Comparison of ENCODE assay signal across 27 cellular contexts in the genomic region with DNA sequence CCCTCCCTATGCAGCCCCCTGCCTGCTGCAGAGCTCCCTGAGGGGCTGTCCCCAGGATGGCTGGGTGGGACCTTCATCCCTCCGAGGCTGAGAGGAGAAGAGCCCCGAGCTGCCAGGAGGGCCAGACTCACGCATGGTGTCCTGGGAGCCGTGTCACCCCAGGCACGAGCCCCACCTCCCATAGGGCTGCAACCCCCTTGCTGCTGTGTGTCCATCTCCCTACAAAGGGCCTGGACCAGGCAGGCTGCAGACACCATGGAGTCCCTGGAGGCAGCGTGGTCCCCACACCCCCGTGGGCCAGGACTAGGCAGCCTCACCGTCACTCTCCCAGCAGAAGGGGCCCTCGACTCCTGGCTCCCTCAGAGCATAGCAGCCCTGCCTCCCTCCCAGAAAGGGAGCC. TPM values are rescaled to one million over a fixed set of nuclear protein-coding genes. Genes with fewer than 3 reads are reported as not detected.
A peak's percentile ranks its signal among the peaks of the same experiment; 100 is the strongest.
DNase-seq lines count a peak whose midpoint lies in the region; ATAC-seq and TF ChIP-seq lines count a peak whose summit lies in the region.
"Had no signal": no experiment of that assay in that cellular context is flagged by ENCODE, and none has a peak within 500 bp of the region (broad histone marks: within the 10 kb centered on the region; RNA-seq: fewer than 3 reads in every experiment).

No MANE protein-coding gene starts in this region.

- no TSS peak for BruUV-seq in IMR-90 (replicated peaks; lab: Mats Ljungman, UMichigan)

- H2BK12ac ChIP-seq in neuronal stem cell (ENCODE audit: low read length): no peak overlapping the region

- no peak overlapping the region for H4K5ac ChIP-seq in IMR-90 (ENCODE audit: low read depth, low read length)

- H3K23ac ChIP-seq in IMR-90 (ENCODE audit: low read depth, low read length) (no peak overlapping the region), neuronal stem cell (ENCODE audit: low read depth, low read length, poor library complexity) (peak overlapping the region; percentile 65)

- no peak for DNase-seq in DND-41
- DNase-seq in IMR-90: no peak
- no peak for DNase-seq in endothelial cell (ENCODE audit: low spot score)
- no peak for DNase-seq in neuronal stem cell (ENCODE audit: low spot score)
- DNase-seq in medulla oblongata (ENCODE audit: extremely low spot score): no peak
- no peak for DNase-seq in stimulated activated naive CD4-positive, alpha-beta T cell (lab: John Stamatoyannopoulos, UW)
- DNase-seq: ACHN; activated CD4-positive, alpha-beta T cell treated with anti-CD3 and anti-CD28 coated beads for 48 hours; activated effector memory CD4-positive, alpha-beta T cell treated with Interleukin-2 at 50 U/mL for 16 hours; aorta; CD8-positive, alpha-beta T cell; cortex of kidney; effector memory CD8-positive, alpha-beta T cell; HFFc6; KBM-7; natural killer cell; NCI-H1105; NCI-H187 treated with DMSO at 0.1 percent for 48 hours; NCI-H2171; NCI-H82; thyroid gland had no signal

- H3K4me1 ChIP-seq in DND-41 (ENCODE audit: insufficient read depth, low read length) (no peaks in the 10 kb centered on the region), IMR-90 (ENCODE audit: control insufficient read depth, insufficient read depth, low read length) (no peaks in the 10 kb centered on the region), neuronal stem cell (ENCODE audit: control insufficient read depth in 2 of 2, insufficient read depth in 1 of 2, low read depth in 1 of 2, low read length in 2 of 2) (peaks cover 0 to 11% of the 10 kb centered on the region in 2 donors)
- H3K4me1 ChIP-seq: thyroid gland had no signal

- H3K36me3 ChIP-seq in DND-41 (ENCODE audit: insufficient read depth, low read length): peaks cover 45% of the 10 kb centered on the region
- H3K36me3 ChIP-seq in IMR-90 (ENCODE audit: control insufficient read depth, insufficient read depth, low read length): peaks cover 34% of the 10 kb centered on the region
- peaks cover 34 to 51% of the 10 kb centered on the region in 2 donors for H3K36me3 ChIP-seq in neuronal stem cell (replicated peaks in 1 of 2; ENCODE audit: control insufficient read depth in 2 of 2, insufficient read depth in 2 of 2, low read length in 2 of 2)

- no peaks in the 10 kb centered on the region for H3K79me1 ChIP-seq in IMR-90 (ENCODE audit: low read depth in 1 of 2, low read length in 2 of 2)
- H3K79me1 ChIP-seq in neuronal stem cell (ENCODE audit: low read depth, low read length): peaks cover 17% of the 10 kb centered on the region

- H3K4me2 ChIP-seq in DND-41 (ENCODE audit: insufficient read depth, low read length) (no peak overlapping the region), IMR-90 (ENCODE audit: low read depth, low read length) (no peak overlapping the region), neuronal stem cell (ENCODE audit: insufficient read depth, low read length, poor library complexity, severe bottlenecking) (no peak overlapping the region)

- TF ChIP-seq RAD21 in IMR-90 (IDR thresholded peaks at IDR 0.05; ENCODE audit: low read length): no peak

- H3K4me1 Mint-ChIP-seq in endothelial cell (ENCODE audit: unreplicated experiment): no peaks in the 10 kb centered on the region
- H3K4me1 Mint-ChIP-seq: B cell; stimulated activated memory B cell treated with anti-CD40 and anti-IgM and Interleukin-4, amounts not matched to agents 10 μg/mL and 1 μg/mL and 100 μg/mL, for 72 hours had no signal

- peak overlapping the region; percentile 9 for H2AK9ac ChIP-seq in IMR-90 (replicated peaks; ENCODE audit: low read depth, low read length, poor library complexity)

- peaks cover 45% of the 10 kb centered on the region for H4K20me1 ChIP-seq in DND-41 (ENCODE audit: insufficient read depth, low read length)
- no peaks in the 10 kb centered on the region for H4K20me1 ChIP-seq in IMR-90 (ENCODE audit: insufficient read depth, low read length)

- H3K36me3 Mint-ChIP-seq in endothelial cell (ENCODE audit: low read depth, unreplicated experiment): peaks cover 23% of the 10 kb centered on the region
- H3K36me3 Mint-ChIP-seq: activated naive CD4-positive, alpha-beta T cell treated with anti-CD3 and anti-CD28 coated beads, Interleukin-2, amount 50 U/mL, for 72 hours; natural killer cell had no signal

- no peak overlapping the region for H2BK20ac ChIP-seq in IMR-90 (ENCODE audit: low read depth, low read length)

- H3K27ac Mint-ChIP-seq in endothelial cell (ENCODE audit: unreplicated experiment): peak overlapping the region; percentile 36
- H3K27ac Mint-ChIP-seq: B cell; CD8-positive, alpha-beta T cell; effector memory CD8-positive, alpha-beta T cell; HFFc6; natural killer cell; stimulated activated memory B cell treated with anti-CD40 and anti-IgM and Interleukin-4, amounts not matched to agents 10 μg/mL and 1 μg/mL and 100 μg/mL, for 72 hours had no signal

- H3K9me3 Mint-ChIP-seq in endothelial cell (ENCODE audit: unreplicated experiment): no peaks in the 10 kb centered on the region
- H3K9me3 Mint-ChIP-seq: activated naive CD4-positive, alpha-beta T cell treated with anti-CD3 and anti-CD28 coated beads, Interleukin-2, amount 50 U/mL, for 72 hours; CD8-positive, alpha-beta T cell; effector memory CD8-positive, alpha-beta T cell; HFFc6; natural killer cell; stimulated activated memory B cell treated with anti-CD40 and anti-IgM and Interleukin-4, amounts not matched to agents 10 μg/mL and 1 μg/mL and 100 μg/mL, for 72 hours had no signal

- no peak overlapping the region for H3K56ac ChIP-seq in IMR-90 (ENCODE audit: extremely low read depth, insufficient read depth, low read length)

- peaks cover 35% of the 10 kb centered on the region for H3K27me3 Mint-ChIP-seq in endothelial cell (ENCODE audit: unreplicated experiment)
- H3K27me3 Mint-ChIP-seq: B cell; effector memory CD8-positive, alpha-beta T cell; stimulated activated memory B cell treated with anti-CD40 and anti-IgM and Interleukin-4, amounts not matched to agents 10 μg/mL and 1 μg/mL and 100 μg/mL, for 72 hours had no signal

- H4K8ac ChIP-seq in IMR-90 (ENCODE audit: low read depth in 2 of 2, low read length in 2 of 2) (no peak overlapping the region), neuronal stem cell (ENCODE audit: low read depth, low read length) (peak overlapping the region; percentile 82)

- POLR2A ChIA-PET in IMR-90 (lab: Charles Lee; ENCODE audit: unreplicated experiment): no interaction called here

- H3K4ac ChIP-seq in IMR-90 (ENCODE audit: low read depth, low read length): no peak overlapping the region
- H3K4ac ChIP-seq in neuronal stem cell (ENCODE audit: low read length): peak overlapping the region; percentile 76

- TF ChIP-seq CTCF in DND-41 (IDR thresholded peaks at IDR 0.05; ENCODE audit: borderline replicate concordance, extremely low read depth, low read length, poor library complexity, severe bottlenecking) (no peak), IMR-90 (conservative IDR thresholded peaks at IDR 0.05; ENCODE audit: low read depth, low read length) (no peak), endothelial cell (IDR thresholded peaks at IDR 0.05; ENCODE audit: unreplicated experiment) (no peak)

- no peak for TF ChIP-seq POLR2A in IMR-90 (IDR thresholded peaks at IDR 0.05; ENCODE audit: low read depth, low read length)

- intact Hi-C loops in IMR-90 (cut with micrococcal nuclease): no loop called here

- H4K91ac ChIP-seq in IMR-90 (ENCODE audit: insufficient read depth, low read depth, low read length): no peak overlapping the region
- no peak overlapping the region for H4K91ac ChIP-seq in neuronal stem cell (ENCODE audit: low read depth, low read length, poor library complexity)

- H3K18ac ChIP-seq in IMR-90 (ENCODE audit: low read depth, low read length): no peak overlapping the region
- peak overlapping the region; percentile 93 for H3K18ac ChIP-seq in neuronal stem cell (ENCODE audit: low read length)

- no peaks in the 10 kb centered on the region for H3K27me3 ChIP-seq in DND-41 (ENCODE audit: insufficient read depth, low read length, poor library complexity)
- no peaks in the 10 kb centered on the region for H3K27me3 ChIP-seq in IMR-90 (ENCODE audit: control insufficient read depth, insufficient read depth, low read length)
- no peaks in the 10 kb centered on the region for H3K27me3 ChIP-seq in neuronal stem cell (ENCODE audit: control insufficient read depth in 3 of 3, insufficient read depth in 3 of 3, low read depth in 1 of 3, low read length in 3 of 3)
- H3K27me3 ChIP-seq: thyroid gland had no signal

- H2AFZ ChIP-seq in DND-41 (ENCODE audit: low read depth, low read length) (no peak overlapping the region), IMR-90 (replicated peaks; ENCODE audit: low read length, poor library complexity) (peak overlapping the region; percentile 18), neuronal stem cell (ENCODE audit: low read length) (no peak overlapping the region)
- H2AFZ ChIP-seq: GM23248 had no signal

- H2AK5ac ChIP-seq in IMR-90 (ENCODE audit: low read depth, low read length) (no peak overlapping the region), neuronal stem cell (ENCODE audit: low read depth, low read length) (peak overlapping the region; percentile 28)

- H2BK5ac ChIP-seq in IMR-90 (ENCODE audit: low read depth, low read length, poor library complexity, severe bottlenecking) (no peak overlapping the region), neuronal stem cell (ENCODE audit: low read length) (peak overlapping the region; percentile 82)

- dilution Hi-C loops in IMR-90 (cut with HindIII; ENCODE audit: low sequenced_read_pairs, unreplicated experiment): no loop called here

- no peak overlapping the region for H3K4me3 ChIP-seq in DND-41 (ENCODE audit: low read depth in 1 of 2, low read length in 2 of 2)
- no peak overlapping the region for H3K4me3 ChIP-seq in IMR-90 (ENCODE audit: insufficient read depth, low read depth, low read length)
- H3K4me3 ChIP-seq in neuronal stem cell (ENCODE audit: low read length in 2 of 2): no peak overlapping the region
- H3K4me3 ChIP-seq: GM23248, thyroid gland had no signal

- H3K9ac ChIP-seq in DND-41 (ENCODE audit: low read depth, low read length) (no peak overlapping the region), IMR-90 (ENCODE audit: low read depth, low read length) (no peak overlapping the region), neuronal stem cell (ENCODE audit: low read depth, low read length, poor library complexity) (peak overlapping the region; percentile 77)
- H3K9ac ChIP-seq: GM23248 had no signal

- H2BK120ac ChIP-seq in IMR-90 (ENCODE audit: low read depth, low read length) (no peak overlapping the region), neuronal stem cell (ENCODE audit: low read depth, low read length) (no peak overlapping the region)

- no peak overlapping the region for H2BK15ac ChIP-seq in IMR-90 (ENCODE audit: low read depth, low read length)
- no peak overlapping the region for H2BK15ac ChIP-seq in neuronal stem cell (ENCODE audit: low read length)

- WGBS in IMR-90 (ENCODE audit: extremely low coverage in 2 of 2, insufficient read length in 1 of 2), 2 experiments: 93% methylated on average over 2 of the region's 9 CpGs; no CpG with 5 or more reads in 1 of the 2 experiments
- WGBS in neuronal stem cell (ENCODE audit: extremely low coverage in 2 of 2, insufficient read length in 2 of 2, insufficient replicate concordance in 1 of 2), 2 donors: no CpG with 5 or more reads among the region's 9 CpGs

- no peaks in the 10 kb centered on the region for H3K9me3 ChIP-seq in DND-41 (ENCODE audit: insufficient read depth, low read length, severe bottlenecking)
- no peaks in the 10 kb centered on the region for H3K9me3 ChIP-seq in IMR-90 (ENCODE audit: control insufficient read depth, insufficient read depth, low read length)
- H3K9me3 ChIP-seq in neuronal stem cell (replicated peaks in 1 of 2; ENCODE audit: control insufficient read depth in 2 of 2, insufficient read depth in 1 of 2, low read depth in 1 of 2, low read length in 2 of 2): peaks cover 0 to 3% of the 10 kb centered on the region in 2 donors
- H3K9me3 ChIP-seq: thyroid gland had no signal

- H3K14ac ChIP-seq in IMR-90 (replicated peaks; ENCODE audit: low read depth, low read length) (no peak overlapping the region), neuronal stem cell (ENCODE audit: low read length) (peak overlapping the region; percentile 94)

- H3K9me1 ChIP-seq in IMR-90 (ENCODE audit: insufficient read depth, low read length): no peaks in the 10 kb centered on the region

- CTCF ChIA-PET in IMR-90 (lab: Yijun Ruan, JAX): no interaction called here

- no peak overlapping the region for H3K4me3 Mint-ChIP-seq in endothelial cell (ENCODE audit: unreplicated experiment)
- H3K4me3 Mint-ChIP-seq: B cell; CD8-positive, alpha-beta T cell; effector memory CD8-positive, alpha-beta T cell; HFFc6; natural killer cell; stimulated activated memory B cell treated with anti-CD40 and anti-IgM and Interleukin-4, amounts not matched to agents 10 μg/mL and 1 μg/mL and 100 μg/mL, for 72 hours had no signal

- in situ Hi-C loops in IMR-90 (cut with MboI; ENCODE audit: low sequenced_read_pairs): loop anchor here (5.0 kb wide), 1 partner anchor 138 kb away; no protein-coding TSS in a partner anchor

- peaks cover 5% of the 10 kb centered on the region; the same call in 1 of the 2 replicates for H3K79me2 ChIP-seq in DND-41 (ENCODE audit: insufficient read depth, low read length)

- H3K27ac ChIP-seq in DND-41 (ENCODE audit: low read length): no peak overlapping the region
- H3K27ac ChIP-seq in IMR-90 (ENCODE audit: insufficient read depth, low read length): no peak overlapping the region
- H3K27ac ChIP-seq in neuronal stem cell (replicated peaks; ENCODE audit: low read length): peak overlapping the region; percentile 64
- H3K27ac ChIP-seq: GM23248, thyroid gland had no signal

- ATAC-seq in DND-41 (ENCODE audit: insufficient read depth, low read depth): peak; percentile 20
- no peak for ATAC-seq in IMR-90 (ENCODE audit: low read depth)
- no peak for ATAC-seq in GM19351 (IDR thresholded peaks at IDR 0.05; ENCODE audit: unreplicated experiment)
- no peak for ATAC-seq in GM21423 (IDR thresholded peaks at IDR 0.05; ENCODE audit: unreplicated experiment)
- ATAC-seq: CD8-positive, alpha-beta T cell; effector memory CD8-positive, alpha-beta T cell; stimulated activated memory B cell treated with anti-CD40 and anti-IgM and Interleukin-4, amounts not matched to agents 10 μg/mL and 1 μg/mL and 100 μg/mL, for 72 hours had no signal

RNA-seq across cellular contexts. Expression of a gene that starts 11.2 kb away (rescaled TPM):
- total RNA-seq in IMR-90 (2012; rRNA removed) (12.2 and 12.8 TPM in 2 replicates), endothelial cell (ENCODE audit: unreplicated experiment) (79.5 TPM)
- polyA plus RNA-seq in IMR-90 (2012; rRNA removed): 42.2 and 48.1 TPM in 2 replicates
- 26.9 and 29.1 TPM in 2 replicates for polyA plus RNA-seq in IMR-90 (2012; cell fraction: cytosol; rRNA removed)
- polyA plus RNA-seq in IMR-90 (2012; cell fraction: nucleus; rRNA removed; ENCODE audit: low replicate concordance): 106 and 130 TPM in 2 replicates
- 14.7 TPM for polyA plus RNA-seq in neuronal stem cell (2013, experiment 1 of 2)
- polyA plus RNA-seq in neuronal stem cell (2013, experiment 2 of 2): 15.9 TPM

RNA-seq across cellular contexts. Expression of a gene that starts 51.8 kb away (rescaled TPM):
- total RNA-seq in IMR-90 (2012; rRNA removed): 1.8 and 2.5 TPM in 2 replicates
- polyA plus RNA-seq in IMR-90 (2012; rRNA removed): 6.0 and 6.9 TPM in 2 replicates
- polyA plus RNA-seq in IMR-90 (2012; cell fraction: cytosol; rRNA removed): 4.0 and 8.0 TPM in 2 replicates
- polyA plus RNA-seq in IMR-90 (2012; cell fraction: nucleus; rRNA removed; ENCODE audit: low replicate concordance): 19.2 and 42.7 TPM in 2 replicates
- 312 TPM for total RNA-seq in endothelial cell (ENCODE audit: unreplicated experiment)
- 32.9 TPM for polyA plus RNA-seq in neuronal stem cell (2013, experiment 1 of 2)
- 33.2 TPM for polyA plus RNA-seq in neuronal stem cell (2013, experiment 2 of 2)

RNA-seq across cellular contexts. Expression of a gene that starts 54.4 kb away (rescaled TPM):
- total RNA-seq in IMR-90 (2012; rRNA removed): 1.6 and 1.9 TPM in 2 replicates
- 9.4 and 11.0 TPM in 2 replicates for polyA plus RNA-seq in IMR-90 (2012; rRNA removed)
- polyA plus RNA-seq in IMR-90 (2012; cell fraction: cytosol; rRNA removed): 6.8 and 9.8 TPM in 2 replicates
- polyA plus RNA-seq in IMR-90 (2012; cell fraction: nucleus; rRNA removed; ENCODE audit: low replicate concordance): 46.1 and 80.7 TPM in 2 replicates
- total RNA-seq in endothelial cell (ENCODE audit: unreplicated experiment): 23.6 TPM
- polyA plus RNA-seq in neuronal stem cell (2013, experiment 1 of 2): 17.9 TPM
- 17.2 TPM for polyA plus RNA-seq in neuronal stem cell (2013, experiment 2 of 2)

Comparison
In these comparisons a context has a peak if more than half of its experiments do, and no peak if none do; other contexts are left out.
1. RNA of a gene that starts 51.8 kb away (total RNA-seq): 312 TPM in endothelial cell (single experiment); 1.8 to 2.5 TPM in IMR-90; every median in the first group is over 10 times any median in the second.